8 cellular contexts compared by ENCODE assay signal in genomic region chr15:79923515-79924169, GRCh38. TPM values are rescaled to one million over a fixed set of nuclear protein-coding genes. Genes with fewer than 3 reads are reported as not detected.
DNase-seq lines count a peak whose midpoint lies in the region; ATAC-seq, FAIRE-seq and TF ChIP-seq lines count a peak whose summit lies in the region.

No MANE protein-coding gene starts in this region.

- peak overlapping the region; percentile 75 to 94 (median 87) for H3K27ac ChIP-seq in body of pancreas

- peaks cover 17% of the 10 kb centered on the region for H3K4me1 ChIP-seq in body of pancreas

- ATAC-seq in HG03064 (IDR thresholded peaks at IDR 0.05; ENCODE audit: low read depth, unreplicated experiment): peak; percentile 97
- peak; percentile 98 for ATAC-seq in body of pancreas
- ATAC-seq in sciatic nerve: peak; percentile 99

- intact Hi-C loops in body of pancreas (cut with DNase I): no loop called here
- intact Hi-C loops in sciatic nerve (cut with DNase I): no loop called here

- no peak for TF ChIP-seq CTCF in body of pancreas (IDR thresholded peaks at IDR 0.05)

- no peaks in the 10 kb centered on the region for H3K36me3 ChIP-seq in body of pancreas (replicated peaks in 1 of 2; ENCODE audit: insufficient read depth in 1 of 2, low read depth in 2 of 2)

- WGBS in body of pancreas, 2 donors: 0 to 1% methylated on average over 11 to 66 of the region's 68 CpGs

- FAIRE-seq in TTC549 (lab: Jason Lieb, UNC): peak; percentile 80

- H3K9me3 ChIP-seq in body of pancreas: peaks cover 0 to 19% (median 0%) of the 10 kb centered on the region in 3 donors

- H3K27me3 ChIP-seq in body of pancreas: no peaks in the 10 kb centered on the region

- peak overlapping the region; percentile 73 to 89 for H3K4me3 ChIP-seq in body of pancreas

- TF ChIP-seq POLR2A in GM18526 (IDR thresholded peaks at IDR 0.05; ENCODE audit: extremely low read depth, insufficient read length): peak; percentile 96
- TF ChIP-seq POLR2A in body of pancreas (IDR thresholded peaks at IDR 0.05): peak; percentile 81 to 96 (median 93)

- DNase-seq in A172 (ENCODE audit: low spot score): peak; percentile 91
- peak; percentile 70 for DNase-seq in NCI-H2107 (lab: John Stamatoyannopoulos, UW)
- DNase-seq in body of pancreas: peak; percentile 97 to 98 (median 98)
- peak; percentile 89 for DNase-seq in iPS DF 19.7 (ENCODE audit: low read depth, low spot score)
- peak; percentile 93 for DNase-seq in sciatic nerve (ENCODE audit: low spot score)

RNA-seq across cellular contexts. Expression of gene MTHFS, which starts 26.8 kb away (rescaled TPM):
- total RNA-seq in A172 (2014; rRNA removed; shearing (Covaris generic)): 23.3 and 31.8 TPM in 2 replicates
- total RNA-seq in body of pancreas (10 to 100 TPM; 26.5 to 29.3 TPM), sciatic nerve (18.7 TPM)

RNA-seq across cellular contexts. Expression of gene BCL2A1, which starts 47.4 kb away (rescaled TPM):
- not detected in 2 replicates for total RNA-seq in A172 (2014; rRNA removed; shearing (Covaris generic))
- 10 to 100 TPM in 1 of 2 donors, not detected in 1; 16.5 TPM for total RNA-seq in body of pancreas
- 11.6 TPM for total RNA-seq in sciatic nerve

Comparison
In these comparisons a context has a peak if more than half of its experiments do, and no peak if none do; other contexts are left out.
1. Peak in every context shown above with its lines: DNase-seq, ATAC-seq, H3K4me3 ChIP-seq and H3K27ac ChIP-seq.